In the genomic region with DNA sequence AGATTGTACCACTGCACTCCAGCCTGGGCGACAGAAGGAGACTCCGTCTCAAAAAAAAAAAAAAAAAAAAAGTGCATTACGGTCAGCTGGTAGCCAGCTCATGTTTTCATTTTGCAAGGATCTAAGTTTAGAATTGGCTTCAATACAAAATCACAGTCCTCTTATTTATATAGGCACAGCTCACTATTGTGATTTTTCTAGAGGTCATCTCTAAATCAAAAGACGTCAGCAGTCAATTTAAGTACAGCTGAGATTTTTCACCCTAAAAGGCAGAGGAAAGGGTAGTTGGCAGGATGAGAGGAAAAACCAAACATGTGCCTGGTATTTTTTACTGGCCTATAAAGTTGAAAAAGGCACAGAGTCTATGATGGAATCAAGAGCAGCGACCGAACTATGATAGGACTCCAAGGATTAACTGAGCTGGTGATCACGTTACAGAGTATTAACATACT, we compare ENCODE assay signal across 1 cellular context.
A peak's percentile ranks its signal among the peaks of the same experiment; 100 is the strongest.
TF ChIP-seq lines count a peak whose summit lies in the region.

No MANE protein-coding gene starts in this region.

TF ChIP-seq in HEK293, 187 proteins besides CTCF, POLR2A, EP300 and RAD21 (continued from another document):
- TF ChIP-seq, protein P1, sequence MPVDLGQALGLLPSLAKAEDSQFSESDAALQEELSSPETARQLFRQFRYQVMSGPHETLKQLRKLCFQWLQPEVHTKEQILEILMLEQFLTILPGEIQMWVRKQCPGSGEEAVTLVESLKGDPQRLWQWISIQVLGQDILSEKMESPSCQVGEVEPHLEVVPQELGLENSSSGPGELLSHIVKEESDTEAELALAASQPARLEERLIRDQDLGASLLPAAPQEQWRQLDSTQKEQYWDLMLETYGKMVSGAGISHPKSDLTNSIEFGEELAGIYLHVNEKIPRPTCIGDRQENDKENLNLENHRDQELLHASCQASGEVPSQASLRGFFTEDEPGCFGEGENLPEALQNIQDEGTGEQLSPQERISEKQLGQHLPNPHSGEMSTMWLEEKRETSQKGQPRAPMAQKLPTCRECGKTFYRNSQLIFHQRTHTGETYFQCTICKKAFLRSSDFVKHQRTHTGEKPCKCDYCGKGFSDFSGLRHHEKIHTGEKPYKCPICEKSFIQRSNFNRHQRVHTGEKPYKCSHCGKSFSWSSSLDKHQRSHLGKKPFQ (tag by site-specific recombination; IDR thresholded peaks at IDR 0.05), result no peak
- TF ChIP-seq, protein P2, sequence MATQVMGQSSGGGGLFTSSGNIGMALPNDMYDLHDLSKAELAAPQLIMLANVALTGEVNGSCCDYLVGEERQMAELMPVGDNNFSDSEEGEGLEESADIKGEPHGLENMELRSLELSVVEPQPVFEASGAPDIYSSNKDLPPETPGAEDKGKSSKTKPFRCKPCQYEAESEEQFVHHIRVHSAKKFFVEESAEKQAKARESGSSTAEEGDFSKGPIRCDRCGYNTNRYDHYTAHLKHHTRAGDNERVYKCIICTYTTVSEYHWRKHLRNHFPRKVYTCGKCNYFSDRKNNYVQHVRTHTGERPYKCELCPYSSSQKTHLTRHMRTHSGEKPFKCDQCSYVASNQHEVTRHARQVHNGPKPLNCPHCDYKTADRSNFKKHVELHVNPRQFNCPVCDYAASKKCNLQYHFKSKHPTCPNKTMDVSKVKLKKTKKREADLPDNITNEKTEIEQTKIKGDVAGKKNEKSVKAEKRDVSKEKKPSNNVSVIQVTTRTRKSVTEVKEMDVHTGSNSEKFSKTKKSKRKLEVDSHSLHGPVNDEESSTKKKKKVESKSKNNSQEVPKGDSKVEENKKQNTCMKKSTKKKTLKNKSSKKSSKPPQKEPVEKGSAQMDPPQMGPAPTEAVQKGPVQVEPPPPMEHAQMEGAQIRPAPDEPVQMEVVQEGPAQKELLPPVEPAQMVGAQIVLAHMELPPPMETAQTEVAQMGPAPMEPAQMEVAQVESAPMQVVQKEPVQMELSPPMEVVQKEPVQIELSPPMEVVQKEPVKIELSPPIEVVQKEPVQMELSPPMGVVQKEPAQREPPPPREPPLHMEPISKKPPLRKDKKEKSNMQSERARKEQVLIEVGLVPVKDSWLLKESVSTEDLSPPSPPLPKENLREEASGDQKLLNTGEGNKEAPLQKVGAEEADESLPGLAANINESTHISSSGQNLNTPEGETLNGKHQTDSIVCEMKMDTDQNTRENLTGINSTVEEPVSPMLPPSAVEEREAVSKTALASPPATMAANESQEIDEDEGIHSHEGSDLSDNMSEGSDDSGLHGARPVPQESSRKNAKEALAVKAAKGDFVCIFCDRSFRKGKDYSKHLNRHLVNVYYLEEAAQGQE (tag by site-specific recombination; IDR thresholded peaks at IDR 0.05), result no peak
- TF ChIP-seq PRDM6 (tag by site-specific recombination; IDR thresholded peaks at IDR 0.05), result peak; percentile 71
- TF ChIP-seq ZNF514 (tag by site-specific recombination; IDR thresholded peaks at IDR 0.05), result no peak
- TF ChIP-seq FEZF1 (tag by site-specific recombination; IDR thresholded peaks at IDR 0.05), result peak; percentile 97
- peak; percentile 96 for TF ChIP-seq GFI1B (tag by site-specific recombination; IDR thresholded peaks at IDR 0.05)
- TF ChIP-seq TRIM28 (IDR thresholded peaks at IDR 0.05; ENCODE audit: borderline replicate concordance, low read length), result no peak
